10 cellular contexts compared by ENCODE assay signal in genomic region chr2:219737270-219737691, GRCh38.
DNase-seq lines count a peak whose midpoint lies in the region; ATAC-seq and TF ChIP-seq lines count a peak whose summit lies in the region.
"Had no signal": no experiment of that assay in that cellular context is flagged by ENCODE, and none has a peak within 500 bp of the region (broad histone marks: within the 10 kb centered on the region; RNA-seq: fewer than 3 reads in every experiment).

No MANE protein-coding gene starts in this region.

- no peak overlapping the region for H3K4me3 Mint-ChIP-seq in chondrocyte (ENCODE audit: unreplicated experiment)
- H3K4me3 Mint-ChIP-seq: memory B cell had no signal

- no peaks in the 10 kb centered on the region for H3K36me3 Mint-ChIP-seq in chondrocyte (ENCODE audit: low read depth)
- H3K36me3 Mint-ChIP-seq: memory B cell had no signal

- peak; percentile 82 for TF ChIP-seq CTCF in chondrocyte (IDR thresholded peaks at IDR 0.05)

- H3K4me1 Mint-ChIP-seq in chondrocyte (ENCODE audit: low read depth) = peaks cover 8% of the 10 kb centered on the region
- H3K4me1 Mint-ChIP-seq: memory B cell had no signal

- peaks cover 3% of the 10 kb centered on the region for H3K27me3 Mint-ChIP-seq in chondrocyte (ENCODE audit: low read depth)

- H3K9me3 Mint-ChIP-seq in chondrocyte (ENCODE audit: low read depth) = no peaks in the 10 kb centered on the region
- H3K9me3 Mint-ChIP-seq: memory B cell had no signal

- ATAC-seq in HG02884 (IDR thresholded peaks at IDR 0.05; ENCODE audit: unreplicated experiment) = no peak
- no peak for ATAC-seq in GM18867 (IDR thresholded peaks at IDR 0.05; ENCODE audit: unreplicated experiment)

- DNase-seq in EL = peak; percentile 41
- peak; percentile 33 for DNase-seq in NCI-H460 (ENCODE audit: extremely low read depth, low read depth)
- DNase-seq in chondrocyte (ENCODE audit: low spot score) = no peak
- peak; percentile 80 for DNase-seq in myocyte (ENCODE audit: low read depth)
- no peak for DNase-seq in stimulated activated CD4-positive, alpha-beta T cell treated with anti-CD3 and anti-CD28 coated beads, Interleukin-4, amount 100 ng/mL, for 24 hours
- no peak for DNase-seq in mesenteric fat pad (ENCODE audit: low spot score)
- DNase-seq: NCI-H187 treated with DMSO at 0.1 percent for 48 hours had no signal

- H3K27ac Mint-ChIP-seq in chondrocyte (ENCODE audit: unreplicated experiment) = no peak overlapping the region
- H3K27ac Mint-ChIP-seq: memory B cell had no signal

Comparison
In these comparisons a context has a peak if more than half of its experiments do, and no peak if none do; other contexts are left out.
1. DNase-seq: peak in EL (single experiment), NCI-H460 (single experiment) and myocyte (single experiment); none in chondrocyte (single experiment), stimulated activated CD4-positive, alpha-beta T cell treated with anti-CD3 and anti-CD28 coated beads, Interleukin-4, amount 100 ng/mL, for 24 hours (single experiment) and mesenteric fat pad (single experiment).